1 cellular context compared by ENCODE assay signal in the genomic region with DNA sequence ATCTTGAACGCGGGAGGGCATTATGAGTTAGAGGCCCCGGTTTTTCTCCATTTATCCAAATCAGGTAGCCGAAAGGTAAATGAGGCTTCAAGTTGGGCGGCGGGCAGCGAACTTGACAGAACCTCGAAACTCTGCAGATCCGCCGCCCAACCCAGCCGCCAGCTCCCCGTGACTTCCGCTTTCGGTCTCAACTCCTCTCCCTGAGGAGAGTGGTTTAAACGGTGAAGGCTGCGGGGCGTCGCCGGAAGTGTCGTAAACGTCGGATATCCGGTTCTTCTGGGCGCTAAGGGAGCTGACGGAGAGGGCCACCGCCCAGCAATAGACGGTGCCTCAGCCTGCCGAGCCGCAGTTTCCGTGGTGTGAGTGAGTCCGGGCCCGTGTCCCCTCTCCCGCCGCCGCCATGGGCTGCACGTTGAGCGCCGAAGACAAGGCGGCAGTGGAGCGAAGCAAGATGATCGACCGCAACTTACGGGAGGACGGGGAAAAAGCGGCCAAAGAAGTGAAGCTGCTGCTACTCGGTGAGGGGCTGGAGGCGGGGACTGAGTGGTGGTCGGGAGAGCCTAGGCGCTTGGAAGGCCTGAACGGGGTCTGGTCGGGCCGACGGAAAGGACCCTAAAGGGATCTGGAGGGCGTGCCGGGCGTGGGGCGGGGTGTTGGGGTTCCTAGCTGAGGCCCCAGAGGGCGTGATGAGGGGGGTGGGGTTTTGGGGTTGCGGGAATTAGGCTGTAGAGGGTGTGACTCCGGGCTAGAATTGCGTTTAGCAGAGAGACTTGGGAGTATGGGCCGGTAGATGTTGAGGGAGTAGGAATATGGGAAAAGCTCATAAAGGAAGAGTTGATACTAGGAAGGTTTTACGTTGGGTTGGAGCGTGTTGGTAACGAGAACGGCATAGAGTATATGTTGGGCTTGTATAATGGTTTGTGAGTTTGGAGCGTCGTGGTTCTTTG.
A peak's percentile ranks its signal among the peaks of the same experiment; 100 is the strongest.
TF ChIP-seq lines count a peak whose summit lies in the region.

A gene (plus strand): TSS at position 295 of the 947 bp plus-strand sequence. CDS start 106 bp downstream, at position 401.

TF ChIP-seq in GM12878, 131 proteins besides CTCF, POLR2A, EP300 and RAD21 (continued from another document):
- TF ChIP-seq, protein P1, sequence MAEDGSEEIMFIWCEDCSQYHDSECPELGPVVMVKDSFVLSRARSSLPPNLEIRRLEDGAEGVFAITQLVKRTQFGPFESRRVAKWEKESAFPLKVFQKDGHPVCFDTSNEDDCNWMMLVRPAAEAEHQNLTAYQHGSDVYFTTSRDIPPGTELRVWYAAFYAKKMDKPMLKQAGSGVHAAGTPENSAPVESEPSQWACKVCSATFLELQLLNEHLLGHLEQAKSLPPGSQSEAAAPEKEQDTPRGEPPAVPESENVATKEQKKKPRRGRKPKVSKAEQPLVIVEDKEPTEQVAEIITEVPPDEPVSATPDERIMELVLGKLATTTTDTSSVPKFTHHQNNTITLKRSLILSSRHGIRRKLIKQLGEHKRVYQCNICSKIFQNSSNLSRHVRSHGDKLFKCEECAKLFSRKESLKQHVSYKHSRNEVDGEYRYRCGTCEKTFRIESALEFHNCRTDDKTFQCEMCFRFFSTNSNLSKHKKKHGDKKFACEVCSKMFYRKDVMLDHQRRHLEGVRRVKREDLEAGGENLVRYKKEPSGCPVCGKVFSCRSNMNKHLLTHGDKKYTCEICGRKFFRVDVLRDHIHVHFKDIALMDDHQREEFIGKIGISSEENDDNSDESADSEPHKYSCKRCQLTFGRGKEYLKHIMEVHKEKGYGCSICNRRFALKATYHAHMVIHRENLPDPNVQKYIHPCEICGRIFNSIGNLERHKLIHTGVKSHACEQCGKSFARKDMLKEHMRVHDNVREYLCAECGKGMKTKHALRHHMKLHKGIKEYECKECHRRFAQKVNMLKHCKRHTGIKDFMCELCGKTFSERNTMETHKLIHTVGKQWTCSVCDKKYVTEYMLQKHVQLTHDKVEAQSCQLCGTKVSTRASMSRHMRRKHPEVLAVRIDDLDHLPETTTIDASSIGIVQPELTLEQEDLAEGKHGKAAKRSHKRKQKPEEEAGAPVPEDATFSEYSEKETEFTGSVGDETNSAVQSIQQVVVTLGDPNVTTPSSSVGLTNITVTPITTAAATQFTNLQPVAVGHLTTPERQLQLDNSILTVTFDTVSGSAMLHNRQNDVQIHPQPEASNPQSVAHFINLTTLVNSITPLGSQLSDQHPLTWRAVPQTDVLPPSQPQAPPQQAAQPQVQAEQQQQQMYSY (CRISPR knock-in tag; IDR thresholded peaks at IDR 0.05): no peak
- TF ChIP-seq, protein P2, sequence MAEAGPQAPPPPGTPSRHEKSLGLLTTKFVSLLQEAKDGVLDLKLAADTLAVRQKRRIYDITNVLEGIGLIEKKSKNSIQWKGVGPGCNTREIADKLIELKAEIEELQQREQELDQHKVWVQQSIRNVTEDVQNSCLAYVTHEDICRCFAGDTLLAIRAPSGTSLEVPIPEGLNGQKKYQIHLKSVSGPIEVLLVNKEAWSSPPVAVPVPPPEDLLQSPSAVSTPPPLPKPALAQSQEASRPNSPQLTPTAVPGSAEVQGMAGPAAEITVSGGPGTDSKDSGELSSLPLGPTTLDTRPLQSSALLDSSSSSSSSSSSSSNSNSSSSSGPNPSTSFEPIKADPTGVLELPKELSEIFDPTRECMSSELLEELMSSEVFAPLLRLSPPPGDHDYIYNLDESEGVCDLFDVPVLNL (IDR thresholded peaks at IDR 0.05; ENCODE audit: low read depth, low read length): peak; percentile 18; the same call in 1 of the 2 replicates
- 0 out of 2 replicates have a peak, but pooled peaks have one; percentile 23 for TF ChIP-seq MYB (IDR thresholded peaks at IDR 0.05; ENCODE audit: borderline replicate concordance, low read depth, low read length)
- TF ChIP-seq, protein P3, sequence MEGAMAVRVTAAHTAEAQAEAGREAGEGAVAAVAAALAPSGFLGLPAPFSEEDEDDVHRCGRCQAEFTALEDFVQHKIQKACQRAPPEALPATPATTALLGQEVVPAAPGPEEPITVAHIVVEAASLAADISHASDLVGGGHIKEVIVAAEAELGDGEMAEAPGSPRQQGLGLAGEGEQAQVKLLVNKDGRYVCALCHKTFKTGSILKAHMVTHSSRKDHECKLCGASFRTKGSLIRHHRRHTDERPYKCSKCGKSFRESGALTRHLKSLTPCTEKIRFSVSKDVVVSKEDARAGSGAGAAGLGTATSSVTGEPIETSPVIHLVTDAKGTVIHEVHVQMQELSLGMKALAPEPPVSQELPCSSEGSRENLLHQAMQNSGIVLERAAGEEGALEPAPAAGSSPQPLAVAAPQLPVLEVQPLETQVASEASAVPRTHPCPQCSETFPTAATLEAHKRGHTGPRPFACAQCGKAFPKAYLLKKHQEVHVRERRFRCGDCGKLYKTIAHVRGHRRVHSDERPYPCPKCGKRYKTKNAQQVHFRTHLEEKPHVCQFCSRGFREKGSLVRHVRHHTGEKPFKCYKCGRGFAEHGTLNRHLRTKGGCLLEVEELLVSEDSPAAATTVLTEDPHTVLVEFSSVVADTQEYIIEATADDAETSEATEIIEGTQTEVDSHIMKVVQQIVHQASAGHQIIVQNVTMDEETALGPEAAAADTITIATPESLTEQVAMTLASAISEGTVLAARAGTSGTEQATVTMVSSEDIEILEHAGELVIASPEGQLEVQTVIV (IDR thresholded peaks at IDR 0.05; ENCODE audit: borderline replicate concordance, partially characterized antibody): peak; percentile 97
- TF ChIP-seq, protein P4, sequence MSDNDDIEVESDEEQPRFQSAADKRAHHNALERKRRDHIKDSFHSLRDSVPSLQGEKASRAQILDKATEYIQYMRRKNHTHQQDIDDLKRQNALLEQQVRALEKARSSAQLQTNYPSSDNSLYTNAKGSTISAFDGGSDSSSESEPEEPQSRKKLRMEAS (IDR thresholded peaks at IDR 0.05; ENCODE audit: low read depth, low read length): peak; percentile 79; the same call in 1 of the 2 replicates
- TF ChIP-seq, protein P5, sequence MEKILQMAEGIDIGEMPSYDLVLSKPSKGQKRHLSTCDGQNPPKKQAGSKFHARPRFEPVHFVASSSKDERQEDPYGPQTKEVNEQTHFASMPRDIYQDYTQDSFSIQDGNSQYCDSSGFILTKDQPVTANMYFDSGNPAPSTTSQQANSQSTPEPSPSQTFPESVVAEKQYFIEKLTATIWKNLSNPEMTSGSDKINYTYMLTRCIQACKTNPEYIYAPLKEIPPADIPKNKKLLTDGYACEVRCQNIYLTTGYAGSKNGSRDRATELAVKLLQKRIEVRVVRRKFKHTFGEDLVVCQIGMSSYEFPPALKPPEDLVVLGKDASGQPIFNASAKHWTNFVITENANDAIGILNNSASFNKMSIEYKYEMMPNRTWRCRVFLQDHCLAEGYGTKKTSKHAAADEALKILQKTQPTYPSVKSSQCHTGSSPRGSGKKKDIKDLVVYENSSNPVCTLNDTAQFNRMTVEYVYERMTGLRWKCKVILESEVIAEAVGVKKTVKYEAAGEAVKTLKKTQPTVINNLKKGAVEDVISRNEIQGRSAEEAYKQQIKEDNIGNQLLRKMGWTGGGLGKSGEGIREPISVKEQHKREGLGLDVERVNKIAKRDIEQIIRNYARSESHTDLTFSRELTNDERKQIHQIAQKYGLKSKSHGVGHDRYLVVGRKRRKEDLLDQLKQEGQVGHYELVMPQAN (conservative IDR thresholded peaks at IDR 0.05): peak; percentile 68; the same call in 1 of the 2 replicates
- no peak for TF ChIP-seq ZNF622 (IDR thresholded peaks at IDR 0.05)
- TF ChIP-seq RELA (IDR thresholded peaks at IDR 0.05; ENCODE audit: borderline replicate concordance, partially characterized antibody): no peak
- peak; percentile 82 for TF ChIP-seq TBL1XR1 (IDR thresholded peaks at IDR 0.05; ENCODE audit: low read depth, low read length)
- TF ChIP-seq MEF2B (IDR thresholded peaks at IDR 0.05; ENCODE audit: partially characterized antibody, poor library complexity, severe bottlenecking): peak; percentile 54
- TF ChIP-seq SMAD5 (IDR thresholded peaks at IDR 0.05; ENCODE audit: low read depth): peak; percentile 91
- peak; percentile 83 for TF ChIP-seq RAD51 (IDR thresholded peaks at IDR 0.05)
- TF ChIP-seq TCF7 (IDR thresholded peaks at IDR 0.05; ENCODE audit: borderline replicate concordance): no peak
- TF ChIP-seq JUND (IDR thresholded peaks at IDR 0.05; ENCODE audit: low read depth, low read length): 0 out of 2 replicates have a peak, but pooled peaks have one; percentile 39
- TF ChIP-seq FOXM1 (IDR thresholded peaks at IDR 0.05; ENCODE audit: low read depth, low read length): no peak
- TF ChIP-seq, protein P6, sequence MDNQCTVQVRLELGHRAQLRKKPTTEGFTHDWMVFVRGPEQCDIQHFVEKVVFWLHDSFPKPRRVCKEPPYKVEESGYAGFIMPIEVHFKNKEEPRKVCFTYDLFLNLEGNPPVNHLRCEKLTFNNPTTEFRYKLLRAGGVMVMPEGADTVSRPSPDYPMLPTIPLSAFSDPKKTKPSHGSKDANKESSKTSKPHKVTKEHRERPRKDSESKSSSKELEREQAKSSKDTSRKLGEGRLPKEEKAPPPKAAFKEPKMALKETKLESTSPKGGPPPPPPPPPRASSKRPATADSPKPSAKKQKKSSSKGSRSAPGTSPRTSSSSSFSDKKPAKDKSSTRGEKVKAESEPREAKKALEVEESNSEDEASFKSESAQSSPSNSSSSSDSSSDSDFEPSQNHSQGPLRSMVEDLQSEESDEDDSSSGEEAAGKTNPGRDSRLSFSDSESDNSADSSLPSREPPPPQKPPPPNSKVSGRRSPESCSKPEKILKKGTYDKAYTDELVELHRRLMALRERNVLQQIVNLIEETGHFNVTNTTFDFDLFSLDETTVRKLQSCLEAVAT (IDR thresholded peaks at IDR 0.05): peak; percentile 45; the same call in 1 of the 2 replicates
- TF ChIP-seq, protein P7, sequence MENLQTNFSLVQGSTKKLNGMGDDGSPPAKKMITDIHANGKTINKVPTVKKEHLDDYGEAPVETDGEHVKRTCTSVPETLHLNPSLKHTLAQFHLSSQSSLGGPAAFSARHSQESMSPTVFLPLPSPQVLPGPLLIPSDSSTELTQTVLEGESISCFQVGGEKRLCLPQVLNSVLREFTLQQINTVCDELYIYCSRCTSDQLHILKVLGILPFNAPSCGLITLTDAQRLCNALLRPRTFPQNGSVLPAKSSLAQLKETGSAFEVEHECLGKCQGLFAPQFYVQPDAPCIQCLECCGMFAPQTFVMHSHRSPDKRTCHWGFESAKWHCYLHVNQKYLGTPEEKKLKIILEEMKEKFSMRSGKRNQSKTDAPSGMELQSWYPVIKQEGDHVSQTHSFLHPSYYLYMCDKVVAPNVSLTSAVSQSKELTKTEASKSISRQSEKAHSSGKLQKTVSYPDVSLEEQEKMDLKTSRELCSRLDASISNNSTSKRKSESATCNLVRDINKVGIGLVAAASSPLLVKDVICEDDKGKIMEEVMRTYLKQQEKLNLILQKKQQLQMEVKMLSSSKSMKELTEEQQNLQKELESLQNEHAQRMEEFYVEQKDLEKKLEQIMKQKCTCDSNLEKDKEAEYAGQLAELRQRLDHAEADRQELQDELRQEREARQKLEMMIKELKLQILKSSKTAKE (IDR thresholded peaks at IDR 0.05; ENCODE audit: low read depth, poor library complexity, severe bottlenecking): peak; percentile 59
- peak; percentile 91 for TF ChIP-seq CREM (IDR thresholded peaks at IDR 0.05; ENCODE audit: low read depth)
